In the genomic region with DNA sequence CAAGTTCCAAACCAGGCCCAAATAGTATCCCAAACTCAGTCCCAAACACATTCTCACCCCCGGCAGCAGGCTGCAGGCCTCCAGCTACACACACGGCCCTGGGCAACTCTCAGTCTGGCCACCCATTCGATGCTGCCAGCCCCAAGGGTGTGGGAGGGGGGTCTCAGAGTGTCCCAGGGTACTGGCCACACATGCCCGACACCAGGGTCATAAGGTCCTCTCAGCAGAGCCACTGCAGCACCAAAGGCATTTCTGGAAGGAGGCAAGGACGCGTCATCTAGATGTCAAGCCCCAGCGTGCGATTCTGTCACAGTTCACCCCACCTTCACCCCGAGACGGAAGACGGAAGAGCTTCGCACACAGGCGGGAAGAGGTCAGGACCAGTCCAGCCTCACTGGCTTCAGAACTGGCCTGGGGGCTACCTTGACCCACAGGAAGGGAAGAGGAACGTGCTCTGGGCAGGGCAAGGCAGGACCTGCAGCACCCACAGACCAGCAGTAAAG, we compare ENCODE assay signal across 13 cellular contexts. TPM values are rescaled to one million over a fixed set of nuclear protein-coding genes. Genes with fewer than 3 reads are reported as not detected.
DNase-seq lines count a peak whose midpoint lies in the region; ATAC-seq and TF ChIP-seq lines count a peak whose summit lies in the region.
"Had no signal": no experiment of that assay in that cellular context is flagged by ENCODE, and none has a peak within 500 bp of the region (broad histone marks: within the 10 kb centered on the region; RNA-seq: fewer than 3 reads in every experiment).

No MANE protein-coding gene starts in this region.

- H3K4me3 Mint-ChIP-seq in MCF 10A (ENCODE audit: unreplicated experiment) (no peak overlapping the region), neural crest cell (no peak overlapping the region)
- H3K4me3 Mint-ChIP-seq in CD4-positive, alpha-beta memory T cell: no peak overlapping the region

- no peaks in the 10 kb centered on the region for H3K36me3 ChIP-seq in breast epithelium
- H3K36me3 ChIP-seq in heart left ventricle: peaks cover 0 to 40% (median 37%) of the 10 kb centered on the region in 9 donors
- H3K36me3 ChIP-seq in aorta (ENCODE audit: control insufficient read depth in 1 of 2, insufficient read depth in 2 of 2, low read length in 1 of 2): peaks cover 0 to 10% of the 10 kb centered on the region in 2 donors
- H3K36me3 ChIP-seq in CD4-positive, alpha-beta memory T cell (ENCODE audit: insufficient read depth, low read length): no peaks in the 10 kb centered on the region

- H3K36me3 Mint-ChIP-seq in MCF 10A (ENCODE audit: insufficient read depth, unreplicated experiment): no peaks in the 10 kb centered on the region
- H3K36me3 Mint-ChIP-seq in neural crest cell (ENCODE audit: low read depth): no peaks in the 10 kb centered on the region
- H3K36me3 Mint-ChIP-seq in CD4-positive, alpha-beta memory T cell: no peaks in the 10 kb centered on the region

- intact Hi-C loops in breast epithelium (cut with DNase I; ENCODE audit: low total_unique reads): no loop called here
- intact Hi-C loops in MCF 10A (cut with micrococcal nuclease): loop anchor here (10.0 kb wide), 1 partner anchor 364 kb away; no protein-coding TSS in a partner anchor
- intact Hi-C loops in heart left ventricle (cut with DNase I): loop anchor here in 5 of 10 donors (5.0 to 10.0 kb wide), 3 partner anchors 51 to 334 kb away; a partner anchor contains a TSS
- intact Hi-C loops in aorta (cut with DNase I): no loop called here
- intact Hi-C loops in CD4-positive, alpha-beta memory T cell (cut with micrococcal nuclease): no loop called here

- H3K4me1 Mint-ChIP-seq in MCF 10A (ENCODE audit: insufficient read depth, unreplicated experiment): no peaks in the 10 kb centered on the region
- peaks cover 5% of the 10 kb centered on the region for H3K4me1 Mint-ChIP-seq in neural crest cell
- peaks cover 0 to 7% (median under 1%) of the 10 kb centered on the region in 4 donors for H3K4me1 Mint-ChIP-seq in CD4-positive, alpha-beta memory T cell

- DNase-seq in breast epithelium (ENCODE audit: low spot score in 2 of 2) (no peak), MCF 10A (ENCODE audit: unreplicated experiment) (no peak), heart left ventricle (no peak), neural crest cell (ENCODE audit: low read depth, low spot score) (no peak), aorta (peak; percentile 50 to 76)
- no peak for DNase-seq in CD4-positive, alpha-beta memory T cell
- no peak for DNase-seq in activated CD4-positive, alpha-beta T cell treated with anti-CD3 and anti-CD28 coated beads for 1 hour
- DNase-seq: activated naive CD4-positive, alpha-beta T cell treated with Interleukin-2 at 50 U/mL for 16 hours; cortex of kidney; GOT3; NCI-H187; stimulated activated naive CD8-positive, alpha-beta T cell treated with anti-CD3 and anti-CD28 coated beads, Interleukin-15, Interleukin-2, amounts not matched to agents 100 U/mL and 50 U/mL, for 24 hours had no signal

- TF ChIP-seq POLR2A in breast epithelium (IDR thresholded peaks at IDR 0.05): no peak
- no peak for TF ChIP-seq POLR2A in heart left ventricle (IDR thresholded peaks at IDR 0.05)

- no TSS peak for BruUV-seq in MCF 10A (replicated peaks; lab: Mats Ljungman, UMichigan)

- H3K27me3 Mint-ChIP-seq in MCF 10A (ENCODE audit: insufficient read depth, unreplicated experiment) (no peaks in the 10 kb centered on the region), neural crest cell (ENCODE audit: low read depth) (no peaks in the 10 kb centered on the region)
- no peaks in the 10 kb centered on the region for H3K27me3 Mint-ChIP-seq in CD4-positive, alpha-beta memory T cell

- TF ChIP-seq CTCF in breast epithelium (IDR thresholded peaks at IDR 0.05) (no peak), MCF 10A (IDR thresholded peaks at IDR 0.05; ENCODE audit: unreplicated experiment) (no peak), heart left ventricle (IDR thresholded peaks at IDR 0.05) (no peak), neural crest cell (conservative IDR thresholded peaks at IDR 0.05) (no peak)

- peak; percentile 32 to 43 (median 37) for ATAC-seq in heart left ventricle
- peak; percentile 54 for ATAC-seq in aorta (ENCODE audit: low FRiP score)
- no peak for ATAC-seq in HG02763 (IDR thresholded peaks at IDR 0.05; ENCODE audit: unreplicated experiment)
- ATAC-seq: stimulated activated naive CD8-positive, alpha-beta T cell treated with anti-CD3 and anti-CD28 coated beads, Interleukin-15, Interleukin-2, amounts not matched to agents 100 U/mL and 50 U/mL, for 24 hours had no signal

- H3K27ac Mint-ChIP-seq in MCF 10A (ENCODE audit: low read depth, unreplicated experiment): no peak overlapping the region
- peak overlapping the region; percentile 28 for H3K27ac Mint-ChIP-seq in neural crest cell (ENCODE audit: unreplicated experiment)
- no peak overlapping the region for H3K27ac Mint-ChIP-seq in CD4-positive, alpha-beta memory T cell

- POLR2A ChIA-PET in MCF 10A (lab: Yijun Ruan, JAX): interaction anchor here (0.7 kb wide), 1 partner anchor 91 kb away, joined by 3 read pairs; no protein-coding TSS in a partner anchor
- POLR2A ChIA-PET in CD4-positive, alpha-beta memory T cell (lab: Charles Lee; ENCODE audit: partially characterized antibody): no interaction called here

- no peaks in the 10 kb centered on the region for H3K9me3 Mint-ChIP-seq in MCF 10A (ENCODE audit: unreplicated experiment)
- no peaks in the 10 kb centered on the region for H3K9me3 Mint-ChIP-seq in neural crest cell
- H3K9me3 Mint-ChIP-seq in CD4-positive, alpha-beta memory T cell: no peaks in the 10 kb centered on the region

- H3K27me3 ChIP-seq in breast epithelium: no peaks in the 10 kb centered on the region
- no peaks in the 10 kb centered on the region for H3K27me3 ChIP-seq in heart left ventricle
- no peaks in the 10 kb centered on the region for H3K27me3 ChIP-seq in aorta (ENCODE audit: control insufficient read depth in 1 of 2, insufficient read depth in 2 of 2, low read length in 1 of 2)
- H3K27me3 ChIP-seq in CD4-positive, alpha-beta memory T cell (ENCODE audit: insufficient read depth, low read length): no peaks in the 10 kb centered on the region

- H3K27ac ChIP-seq in breast epithelium: peak overlapping the region; percentile 54 to 68
- H3K27ac ChIP-seq in heart left ventricle: peak overlapping the region in 10 of 12 donors; percentile 9 to 75 (median 48)
- H3K27ac ChIP-seq in aorta (ENCODE audit: low read depth in 1 of 2, low read length in 2 of 2): peak overlapping the region in 1 of 2 donors; percentile 48
- no peak overlapping the region for H3K27ac ChIP-seq in CD4-positive, alpha-beta memory T cell (ENCODE audit: low read depth, low read length)

- H3K4me1 ChIP-seq in breast epithelium: no peaks in the 10 kb centered on the region
- peaks cover 0 to 45% (median 5%) of the 10 kb centered on the region in 12 donors for H3K4me1 ChIP-seq in heart left ventricle
- no peaks in the 10 kb centered on the region for H3K4me1 ChIP-seq in aorta (ENCODE audit: control insufficient read depth in 1 of 2, insufficient read depth in 2 of 2, low read length in 2 of 2)
- no peaks in the 10 kb centered on the region for H3K4me1 ChIP-seq in CD4-positive, alpha-beta memory T cell (ENCODE audit: insufficient read depth, low read length)

- CTCF ChIA-PET in MCF 10A (lab: Yijun Ruan, JAX): interaction anchor here (0.6 to 1.0 kb wide), 3 partner anchors 37 to 368 kb away, joined by 3 read pairs; no protein-coding TSS in a partner anchor
- CTCF ChIA-PET in CD4-positive, alpha-beta memory T cell (lab: Charles Lee; ENCODE audit: partially characterized antibody): interaction anchor here (0.8 kb wide), 1 partner anchor 44 kb away, joined by 3 read pairs; no protein-coding TSS in a partner anchor

- 37 to 50% (median 40%) methylated on average over 12 to 14 of the region's 14 CpGs for WGBS in heart left ventricle, 4 donors
- 6 to 9% methylated on average over 14 of the region's 14 CpGs for WGBS in aorta, 2 donors

- H3K4me3 ChIP-seq in breast epithelium (no peak overlapping the region), heart left ventricle (no peak overlapping the region), aorta (ENCODE audit: low read length in 2 of 2) (no peak overlapping the region)
- H3K4me3 ChIP-seq in CD4-positive, alpha-beta memory T cell (ENCODE audit: low read length in 2 of 2): no peak overlapping the region

- H3K9me3 ChIP-seq in breast epithelium (no peaks in the 10 kb centered on the region), heart left ventricle (no peaks in the 10 kb centered on the region), aorta (ENCODE audit: control insufficient read depth, low read length) (no peaks in the 10 kb centered on the region)
- no peaks in the 10 kb centered on the region for H3K9me3 ChIP-seq in CD4-positive, alpha-beta memory T cell (ENCODE audit: control insufficient read depth in 1 of 2, low read length in 2 of 2)

RNA-seq across cellular contexts. Expression of a gene that starts 9.5 kb away (rescaled TPM):
- total RNA-seq in breast epithelium: 100 to 1,000 TPM in 1 of 3 donors, 10 to 100 TPM in 2; 72.9 to 112 (median 91.8) TPM
- total RNA-seq in MCF 10A (2022): 4.3 and 7.9 TPM in 2 replicates
- 1,000 to 10,000 TPM in 7 of 9 donors, 100 to 1,000 TPM in 2; 521 to 2,387 (median 1,751) TPM for total RNA-seq in heart left ventricle
- polyA plus RNA-seq in heart left ventricle: 1,000 to 10,000 TPM in 1 of 2 donors, 100 to 1,000 TPM in 1; 452 to 1,748 TPM
- 19.7 and 19.8 TPM in 2 replicates for total RNA-seq in neural crest cell
- total RNA-seq in aorta: 1,000 to 10,000 TPM; 2,086 to 3,222 TPM
- 1,000 to 10,000 TPM; 1,693 to 2,621 TPM for polyA plus RNA-seq in aorta
- not detected for total RNA-seq in CD4-positive, alpha-beta memory T cell
- not detected for polyA plus RNA-seq in CD4-positive, alpha-beta memory T cell

RNA-seq across cellular contexts. Expression of a gene that starts 22.5 kb away (rescaled TPM):
- total RNA-seq in breast epithelium (10 to 100 TPM in 2 of 3 donors, 1 to 10 TPM in 1; 9.9 to 14.3 (median 13.4) TPM), MCF 10A (2022) (5.9 and 9.7 TPM in 2 replicates), heart left ventricle (10 to 100 TPM in 3 of 9 donors, 1 to 10 TPM in 6; 4.5 to 14.9 (median 8.2) TPM), neural crest cell (73.8 and 76.4 TPM in 2 replicates), aorta (10 to 100 TPM; 11.8 to 12.8 TPM)
- polyA plus RNA-seq in heart left ventricle (1 to 10 TPM; 2.1 to 5.4 TPM), aorta (1 to 10 TPM; 3.6 to 5.3 TPM)
- 10 to 100 TPM; 31.7 to 35.0 TPM for total RNA-seq in CD4-positive, alpha-beta memory T cell
- polyA plus RNA-seq in CD4-positive, alpha-beta memory T cell: 10 to 100 TPM; 19.2 to 24.7 TPM

RNA-seq across cellular contexts. Expression of a gene that starts 54.7 kb away (rescaled TPM):
- total RNA-seq in breast epithelium (10 to 100 TPM; 70.2 to 79.9 (median 77.7) TPM), MCF 10A (2022) (112 and 125 TPM in 2 replicates), heart left ventricle (10 to 100 TPM; 35.5 to 87.7 (median 63.1) TPM), neural crest cell (76.2 and 78.1 TPM in 2 replicates), aorta (10 to 100 TPM; 39.8 to 48.1 TPM)
- polyA plus RNA-seq in heart left ventricle (100 to 1,000 TPM in 1 of 2 donors, 10 to 100 TPM in 1; 58.1 to 101 TPM), aorta (10 to 100 TPM; 52.1 to 71.0 TPM)
- 10 to 100 TPM; 63.4 to 67.5 TPM for total RNA-seq in CD4-positive, alpha-beta memory T cell
- 100 to 1,000 TPM; 162 to 212 TPM for polyA plus RNA-seq in CD4-positive, alpha-beta memory T cell

Comparison
In these comparisons a context has a peak if more than half of its experiments do, and no peak if none do; other contexts are left out.
1. DNase-seq: peak in aorta (2 of 2); none in breast epithelium (0 of 2), MCF 10A (single experiment), heart left ventricle (0 of 5), neural crest cell (single experiment), CD4-positive, alpha-beta memory T cell (0 of 5) and activated CD4-positive, alpha-beta T cell treated with anti-CD3 and anti-CD28 coated beads for 1 hour (single experiment).
2. RNA of a gene that starts 9.5 kb away (total RNA-seq): 2,086 to 3,222 TPM in aorta and 521 to 2,387 TPM in heart left ventricle; 72.9 to 112 TPM in breast epithelium, 19.7 to 19.8 TPM in neural crest cell, 4.3 to 7.9 TPM in MCF 10A and not detected in CD4-positive, alpha-beta memory T cell; every median in the first group is over 4 times any median in the second.